Comparison of ENCODE assay signal across 9 cellular contexts in the genomic region with DNA sequence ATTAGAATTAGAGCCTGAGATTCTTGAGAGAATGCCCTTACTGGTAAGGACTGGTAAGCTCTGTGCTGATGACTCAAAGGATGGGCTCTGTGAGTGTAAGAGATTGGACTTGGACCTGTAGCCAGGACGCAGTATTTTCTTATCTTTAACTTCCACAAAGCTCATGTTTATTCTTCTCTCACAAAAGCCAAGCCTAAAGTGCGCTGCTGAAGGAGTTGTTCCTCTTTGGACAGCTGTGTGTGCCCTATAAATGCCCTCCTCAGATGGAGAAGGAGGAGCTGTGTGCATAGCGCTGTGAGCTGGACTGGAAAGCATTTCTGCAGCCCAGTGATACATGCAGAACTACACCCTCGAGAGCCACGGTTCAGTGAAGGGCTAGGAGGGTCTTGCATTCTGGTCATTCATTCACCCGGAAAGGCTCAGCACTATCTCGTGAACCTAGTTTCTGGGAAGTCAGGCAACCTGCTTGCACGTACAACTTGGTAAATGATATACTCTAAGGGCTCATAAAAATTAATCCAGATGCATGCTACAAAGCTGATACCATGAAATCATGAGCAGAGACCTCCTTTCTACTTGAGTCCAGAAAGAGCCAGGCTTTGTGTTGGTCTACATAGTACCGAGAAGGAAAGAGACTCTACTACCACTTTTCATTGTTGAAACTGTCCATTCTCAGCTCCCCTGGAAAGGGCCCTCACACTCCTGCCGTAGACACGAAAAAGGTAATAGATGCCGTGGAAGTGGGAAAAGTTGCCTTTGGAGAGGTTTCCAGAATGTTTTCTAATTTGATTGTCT.
A peak's percentile ranks its signal among the peaks of the same experiment; 100 is the strongest.
DNase-seq lines count a peak whose midpoint lies in the region; ATAC-seq and TF ChIP-seq lines count a peak whose summit lies in the region.
"Had no signal": no experiment of that assay in that cellular context is flagged by ENCODE, and none has a peak within 500 bp of the region (broad histone marks: within the 10 kb centered on the region; RNA-seq: fewer than 3 reads in every experiment).

No MANE protein-coding gene starts in this region.

- H3K27me3 Mint-ChIP-seq in type B pancreatic cell = no peaks in the 10 kb centered on the region
- H3K27me3 Mint-ChIP-seq in activated T-helper 2 cell treated with anti-CD3 and anti-CD28 coated beads, Interferon-gamma antibody, Interleukin-2, Interleukin-4, amounts not matched to agents 10 μg/mL and 5 μg/mL and 100 μg/mL, durations not matched to agents 14 hours and 24 hours and 36 hours (ENCODE audit: low read depth) = no peaks in the 10 kb centered on the region

- ATAC-seq in HG02642 (IDR thresholded peaks at IDR 0.05; ENCODE audit: poor library complexity, unreplicated experiment) (peak; percentile 85), GM21526 (IDR thresholded peaks at IDR 0.05; ENCODE audit: low FRiP score, unreplicated experiment) (no peak)

- intact Hi-C loops in activated T-helper 2 cell treated with anti-CD3 and anti-CD28 coated beads, Interferon-gamma antibody, Interleukin-2, Interleukin-4, amounts not matched to agents 10 μg/mL and 5 μg/mL and 100 μg/mL, durations not matched to agents 14 hours and 24 hours and 36 hours (cut with micrococcal nuclease) = no loop called here

- H3K9me3 Mint-ChIP-seq in type B pancreatic cell = no peaks in the 10 kb centered on the region
- no peaks in the 10 kb centered on the region for H3K9me3 Mint-ChIP-seq in activated T-helper 2 cell treated with anti-CD3 and anti-CD28 coated beads, Interferon-gamma antibody, Interleukin-2, Interleukin-4, amounts not matched to agents 10 μg/mL and 5 μg/mL and 100 μg/mL, durations not matched to agents 14 hours and 24 hours and 36 hours

- H3K27ac Mint-ChIP-seq in type B pancreatic cell = peak overlapping the region; percentile 84
- no peak overlapping the region for H3K27ac Mint-ChIP-seq in activated T-helper 2 cell treated with anti-CD3 and anti-CD28 coated beads, Interferon-gamma antibody, Interleukin-2, Interleukin-4, amounts not matched to agents 10 μg/mL and 5 μg/mL and 100 μg/mL, durations not matched to agents 14 hours and 24 hours and 36 hours

- H3K4me3 Mint-ChIP-seq in type B pancreatic cell = peak overlapping the region; percentile 51
- no peak overlapping the region for H3K4me3 Mint-ChIP-seq in activated T-helper 2 cell treated with anti-CD3 and anti-CD28 coated beads, Interferon-gamma antibody, Interleukin-2, Interleukin-4, amounts not matched to agents 10 μg/mL and 5 μg/mL and 100 μg/mL, durations not matched to agents 14 hours and 24 hours and 36 hours (ENCODE audit: low read depth)

- no peak for TF ChIP-seq CTCF in type B pancreatic cell (conservative IDR thresholded peaks at IDR 0.05)

- peaks cover 13% of the 10 kb centered on the region for H3K4me1 Mint-ChIP-seq in type B pancreatic cell (ENCODE audit: unreplicated experiment)
- H3K4me1 Mint-ChIP-seq in activated T-helper 2 cell treated with anti-CD3 and anti-CD28 coated beads, Interferon-gamma antibody, Interleukin-2, Interleukin-4, amounts not matched to agents 10 μg/mL and 5 μg/mL and 100 μg/mL, durations not matched to agents 14 hours and 24 hours and 36 hours (ENCODE audit: low read depth) = peaks cover 2% of the 10 kb centered on the region

- DNase-seq in GF-D8 (lab: John Stamatoyannopoulos, UW) = peak; percentile 38
- DNase-seq in NCI-H226 = peak; percentile 49
- peak; percentile 98 for DNase-seq in glomerular visceral epithelial cell (ENCODE audit: extremely low spot score)
- no peak for DNase-seq in type B pancreatic cell (ENCODE audit: extremely low spot score, unreplicated experiment)
- DNase-seq in activated T-helper 2 cell treated with anti-CD3 and anti-CD28 coated beads, Interferon-gamma antibody, Interleukin-2, Interleukin-4, amounts not matched to agents 10 μg/mL and 5 μg/mL and 100 μg/mL, durations not matched to agents 14 hours and 24 hours and 36 hours (ENCODE audit: low spot score) = no peak
- DNase-seq in NCI-H345 (lab: John Stamatoyannopoulos, UW) = no peak
- DNase-seq: gastrocnemius medialis had no signal

- H3K36me3 Mint-ChIP-seq in type B pancreatic cell = no peaks in the 10 kb centered on the region
- no peaks in the 10 kb centered on the region for H3K36me3 Mint-ChIP-seq in activated T-helper 2 cell treated with anti-CD3 and anti-CD28 coated beads, Interferon-gamma antibody, Interleukin-2, Interleukin-4, amounts not matched to agents 10 μg/mL and 5 μg/mL and 100 μg/mL, durations not matched to agents 14 hours and 24 hours and 36 hours (ENCODE audit: low read depth)

Comparison
In these comparisons a context has a peak if more than half of its experiments do, and no peak if none do; other contexts are left out.
1. DNase-seq: peak in GF-D8 (single experiment), NCI-H226 (single experiment) and glomerular visceral epithelial cell (single experiment); none in type B pancreatic cell (single experiment), activated T-helper 2 cell treated with anti-CD3 and anti-CD28 coated beads, Interferon-gamma antibody, Interleukin-2, Interleukin-4, amounts not matched to agents 10 μg/mL and 5 μg/mL and 100 μg/mL, durations not matched to agents 14 hours and 24 hours and 36 hours (single experiment) and NCI-H345 (single experiment).